ENCODE assay signal across 11 cellular contexts in genomic region chr5:126971455-126972019, GRCh38. TPM values are rescaled to one million over a fixed set of nuclear protein-coding genes. Genes with fewer than 3 reads are reported as not detected.
A peak's percentile ranks its signal among the peaks of the same experiment; 100 is the strongest.
DNase-seq lines count a peak whose midpoint lies in the region; ATAC-seq, FAIRE-seq and TF ChIP-seq lines count a peak whose summit lies in the region.
"Had no signal": no experiment of that assay in that cellular context is flagged by ENCODE, and none has a peak within 500 bp of the region (broad histone marks: within the 10 kb centered on the region; RNA-seq: fewer than 3 reads in every experiment).

No MANE protein-coding gene starts in this region.

- H3K4me1 ChIP-seq in MM.1S (ENCODE audit: low read length) (peaks cover 53% of the 10 kb centered on the region), GM12878 (ENCODE audit: control insufficient read depth, insufficient read depth, low read length) (peaks cover 34% of the 10 kb centered on the region), mucosa of descending colon (ENCODE audit: low read depth) (peaks cover 11% of the 10 kb centered on the region), sigmoid colon (peaks cover 0 to 4% (median 0%) of the 10 kb centered on the region in 4 donors)

- TF ChIP-seq CTCF in MM.1S (IDR thresholded peaks at IDR 0.05; ENCODE audit: low read length) (no peak), GM12878 (IDR thresholded peaks at IDR 0.05 in 2 of 3, conservative IDR thresholded peaks at IDR 0.05 in 1 of 3; ENCODE audit: control insufficient read depth in 2 of 3, extremely low read depth in 1 of 3, insufficient read depth in 1 of 3, low read depth in 3 of 3, low read length in 3 of 3) (no peak), mucosa of descending colon (IDR thresholded peaks at IDR 0.05) (no peak), sigmoid colon (IDR thresholded peaks at IDR 0.05) (no peak)

- H3K36me3 ChIP-seq in MM.1S (replicated peaks; ENCODE audit: insufficient read depth, low read length): no peaks in the 10 kb centered on the region
- H3K36me3 ChIP-seq in GM12878 (ENCODE audit: control insufficient read depth in 2 of 2, insufficient read depth in 2 of 2, low read length in 1 of 2): no peaks in the 10 kb centered on the region
- H3K36me3 ChIP-seq in mucosa of descending colon (ENCODE audit: low read depth): no peaks in the 10 kb centered on the region
- no peaks in the 10 kb centered on the region for H3K36me3 ChIP-seq in sigmoid colon

- no peak overlapping the region; the same call in 1 of the 2 replicates for H2AFZ ChIP-seq in MM.1S (ENCODE audit: low read length)
- H2AFZ ChIP-seq in GM12878 (ENCODE audit: control insufficient read depth, low read depth, low read length): no peak overlapping the region

- no TSS peak for BruUV-seq in GM12878 (replicated peaks; lab: Mats Ljungman, UMichigan)

- no peak for TF ChIP-seq RAD21 in GM12878 (IDR thresholded peaks at IDR 0.05; ENCODE audit: insufficient read depth, low read depth, low read length)

- RAD21 ChIA-PET in GM12878 (lab: Charles Lee; ENCODE audit: unreplicated experiment): interaction anchor here (0.8 to 11.5 kb wide), 6 partner anchors 10 to 55 kb away, joined by 3 to 102 read pairs (median 5); no protein-coding TSS in a partner anchor

- intact Hi-C loops in GM12878 (cut with micrococcal nuclease; ENCODE audit: unreplicated experiment) (loop anchor here (1.0 to 2.0 kb wide), 3 partner anchors 17 to 59 kb away; partner anchors contain the start of gene MARCHF3), mucosa of descending colon (cut with DNase I, micrococcal nuclease) (no loop called here), sigmoid colon (cut with DNase I) (no loop called here)

- TF ChIP-seq POLR2A in GM12878 (IDR thresholded peaks at IDR 0.05; ENCODE audit: low read depth, low read length) (no peak), sigmoid colon (IDR thresholded peaks at IDR 0.05) (no peak)

- peak overlapping the region; percentile 69; the same call in 1 of the 2 replicates for H3K27ac ChIP-seq in MM.1S (ENCODE audit: low read length)
- H3K27ac ChIP-seq in GM12878 (ENCODE audit: control insufficient read depth, insufficient read depth): peak overlapping the region; percentile 78
- no peak overlapping the region for H3K27ac ChIP-seq in sigmoid colon
- H3K27ac ChIP-seq: coronary artery had no signal

- H3K4me2 ChIP-seq in MM.1S (ENCODE audit: low read depth, low read length): peak overlapping the region; percentile 56
- H3K4me2 ChIP-seq in GM12878 (ENCODE audit: control insufficient read depth, insufficient read depth): peak overlapping the region; percentile 21; the same call in 1 of the 2 replicates

- DNase-seq in GDM1 (lab: John Stamatoyannopoulos, UW) (peak; percentile 40), MM.1S (no peak), GM12878 (ENCODE audit: low read depth, low spot score) (no peak), mucosa of descending colon (no peak), sigmoid colon (no peak), NCI-H526 treated with DMSO at 0.1 percent for 48 hours (lab: John Stamatoyannopoulos, UW) (no peak)
- DNase-seq: activated CD8-positive, alpha-beta memory T cell treated with anti-CD3 and anti-CD28 coated beads, Interleukin-2, amount 10 ng/mL, durations not matched to agents 7 days and 5 days; DMS79 treated with DMSO at 0.1 percent for 48 hours had no signal

- POLR2A ChIA-PET in GM12878 (lab: Charles Lee): interaction anchor here (0.7 to 2.8 kb wide), 13 partner anchors 10 to 968 kb away, joined by 3 to 11 read pairs (median 3); no protein-coding TSS in a partner anchor

- in situ Hi-C loops in GM12878 (cut with MboI): no loop called here

- H3K79me2 ChIP-seq in MM.1S (ENCODE audit: low read length) (0 out of 2 replicates have a peak, but pooled peaks cover 19% of the 10 kb centered on the region), GM12878 (ENCODE audit: control insufficient read depth, insufficient read depth, low read length) (no peaks in the 10 kb centered on the region)

- WGBS in GM12878 (ENCODE audit: insufficient coverage, insufficient replicate concordance, low lambda C conversion rate, missing lambda C conversion rate): 47% methylated on average over 1 of the region's 1 CpG
- 97 to 98% methylated on average over 1 of the region's 1 CpG for WGBS in sigmoid colon, 2 donors

- CTCF ChIA-PET in GM12878 (lab: Yijun Ruan, JAX): interaction anchor here (1.0 to 1.8 kb wide), 8 partner anchors 9 to 193 kb away, joined by 3 to 5 read pairs (median 4); no protein-coding TSS in a partner anchor

- H3K9me3 ChIP-seq in MM.1S (replicated peaks; ENCODE audit: insufficient read depth, low read length): no peaks in the 10 kb centered on the region
- H3K9me3 ChIP-seq in GM12878 (replicated peaks; ENCODE audit: control insufficient read depth, insufficient read depth, low read length): no peaks in the 10 kb centered on the region
- no peaks in the 10 kb centered on the region for H3K9me3 ChIP-seq in mucosa of descending colon
- H3K9me3 ChIP-seq in sigmoid colon: no peaks in the 10 kb centered on the region

- H3K9ac ChIP-seq in MM.1S (ENCODE audit: low read length) (peak overlapping the region; percentile 39; the same call in 1 of the 2 replicates), GM12878 (ENCODE audit: control insufficient read depth, insufficient read depth, low read length) (no peak overlapping the region)

- H3F3A ChIP-seq in MM.1S (ENCODE audit: insufficient read depth, low read length): peaks cover 19% of the 10 kb centered on the region

- ATAC-seq in GM12878 (no peak; the same call in 1 of the 3 replicates), mucosa of descending colon (peak; percentile 31), GM21576 (IDR thresholded peaks at IDR 0.05; ENCODE audit: unreplicated experiment) (no peak), GM19328 (IDR thresholded peaks at IDR 0.05; ENCODE audit: unreplicated experiment) (no peak)

- SMC1A ChIA-PET in GM12878 (lab: Charles Lee; ENCODE audit: uncharacterized antibody, unreplicated experiment): interaction anchor here (0.8 to 11.5 kb wide), 19 partner anchors 9 to 101 kb away, joined by 3 to 102 read pairs (median 5); no protein-coding TSS in a partner anchor

- H3K9me2 ChIP-seq in MM.1S (replicated peaks; ENCODE audit: insufficient read depth, low read length): no peaks in the 10 kb centered on the region

- no peak for TF ChIP-seq EP300 in GM12878 (IDR thresholded peaks at IDR 0.05; ENCODE audit: borderline replicate concordance in 1 of 2, control insufficient read depth in 1 of 2, low read depth in 2 of 2, low read length in 2 of 2)
- no peak for TF ChIP-seq EP300 in sigmoid colon (IDR thresholded peaks at IDR 0.05)

- FAIRE-seq in GM12878 (lab: Jason Lieb, UNC): no peak

- H3K4me3 ChIP-seq in MM.1S (ENCODE audit: low read length) (no peak overlapping the region), GM12878 (no peak overlapping the region), mucosa of descending colon (no peak overlapping the region), sigmoid colon (no peak overlapping the region)
- H3K4me3 ChIP-seq: coronary artery had no signal

- no peaks in the 10 kb centered on the region for H4K20me1 ChIP-seq in MM.1S (ENCODE audit: insufficient read depth, low read length)
- no peaks in the 10 kb centered on the region for H4K20me1 ChIP-seq in GM12878 (ENCODE audit: control insufficient read depth, insufficient read depth)

- H3K27me3 ChIP-seq in MM.1S (replicated peaks; ENCODE audit: insufficient read depth, low read length) (no peaks in the 10 kb centered on the region), GM12878 (replicated peaks in 1 of 2; ENCODE audit: control insufficient read depth in 2 of 2, insufficient read depth in 2 of 2, low read length in 1 of 2) (no peaks in the 10 kb centered on the region), sigmoid colon (no peaks in the 10 kb centered on the region)

TF ChIP-seq in GM12878, 131 proteins besides CTCF, POLR2A, EP300 and RAD21 (continues in another document):
- TF ChIP-seq E4F1 (IDR thresholded peaks at IDR 0.05; ENCODE audit: borderline replicate concordance, partially characterized antibody) (no peak), CHD2 (IDR thresholded peaks at IDR 0.05; ENCODE audit: borderline replicate concordance, low read depth, low read length) (no peak), JUND (IDR thresholded peaks at IDR 0.05; ENCODE audit: low read depth, low read length) (no peak), FOXK2 (IDR thresholded peaks at IDR 0.05) (no peak)

RNA-seq across cellular contexts. Expression of gene MARCHF3, which starts 58.8 kb away (rescaled TPM):
- total RNA-seq in GM12878 (2013; cell fraction: nucleolus; rRNA removed): 51.9 and 61.9 TPM in 2 replicates
- 13.4 and 16.9 TPM in 2 replicates for total RNA-seq in GM12878 (2014; rRNA removed)
- total RNA-seq in GM12878 (2014; rRNA removed; fragmentation: Illumina TruSeq; extraction: Trizol): 9.5 and 10.2 TPM in 2 replicates
- total RNA-seq in GM12878 (2021): 12.3 and 14.5 TPM in 2 replicates
- 2.1 TPM for polyA plus RNA-seq in GM12878 (2011; ENCODE audit: low read depth)
- polyA plus RNA-seq in GM12878 (2011; rRNA removed): 24.1 and 24.7 TPM in 2 replicates
- polyA plus RNA-seq in GM12878 (2011; cell fraction: cytosol; rRNA removed): 16.4 and 20.5 TPM in 2 replicates
- 16.0 and 19.7 TPM in 2 replicates for polyA plus RNA-seq in GM12878 (2011; cell fraction: nucleus; rRNA removed)
- 3.8 and 4.4 TPM in 2 replicates for polyA plus RNA-seq in GM12878 (2012)
- polyA plus RNA-seq in GM12878 (2014; fragmentation: Illumina TruSeq; extraction: Trizol): 8.5 and 11.1 TPM in 2 replicates
- 1 to 10 TPM; 3.6 to 6.4 TPM for polyA plus RNA-seq in GM12878 (2014; fragmentation: Nextera tagmentation; extraction: Ambion mirVana)
- polyA plus RNA-seq in GM12878 (2014; rRNA removed): 5.7 and 7.9 TPM in 2 replicates
- polyA plus RNA-seq in GM12878 (2016; fragmentation: Nextera tagmentation; extraction: Ambion mirVana): 10 to 100 TPM; 15.4 to 17.4 TPM
- 30.8 and 39.3 TPM in 2 replicates for polyA minus RNA-seq in GM12878 (2011; rRNA and poly(A)+ RNA removed)
- polyA minus RNA-seq in GM12878 (2011; cell fraction: cytosol; rRNA and poly(A)+ RNA removed): 8.4 and 10.8 TPM in 2 replicates
- polyA minus RNA-seq in GM12878 (2011; cell fraction: nucleus; rRNA and poly(A)+ RNA removed): 23.6 and 31.9 TPM in 2 replicates
- 10 to 100 TPM; 22.5 to 52.8 (median 34.5) TPM for total RNA-seq in mucosa of descending colon
- total RNA-seq in sigmoid colon: 10 to 100 TPM in 2 of 4 donors, 1 to 10 TPM in 2; 4.4 to 14.6 (median 9.6) TPM
- 10 to 100 TPM; 16.8 to 31.8 (median 24.0) TPM for polyA plus RNA-seq in sigmoid colon

Comparison
In these comparisons a context has a peak if more than half of its experiments do, and no peak if none do; other contexts are left out.
1. H3K27ac ChIP-seq: peak in MM.1S (single experiment) and GM12878 (single experiment); none in sigmoid colon (0 of 4).